ENCODE assay signal across 8 cellular contexts in the genomic region with DNA sequence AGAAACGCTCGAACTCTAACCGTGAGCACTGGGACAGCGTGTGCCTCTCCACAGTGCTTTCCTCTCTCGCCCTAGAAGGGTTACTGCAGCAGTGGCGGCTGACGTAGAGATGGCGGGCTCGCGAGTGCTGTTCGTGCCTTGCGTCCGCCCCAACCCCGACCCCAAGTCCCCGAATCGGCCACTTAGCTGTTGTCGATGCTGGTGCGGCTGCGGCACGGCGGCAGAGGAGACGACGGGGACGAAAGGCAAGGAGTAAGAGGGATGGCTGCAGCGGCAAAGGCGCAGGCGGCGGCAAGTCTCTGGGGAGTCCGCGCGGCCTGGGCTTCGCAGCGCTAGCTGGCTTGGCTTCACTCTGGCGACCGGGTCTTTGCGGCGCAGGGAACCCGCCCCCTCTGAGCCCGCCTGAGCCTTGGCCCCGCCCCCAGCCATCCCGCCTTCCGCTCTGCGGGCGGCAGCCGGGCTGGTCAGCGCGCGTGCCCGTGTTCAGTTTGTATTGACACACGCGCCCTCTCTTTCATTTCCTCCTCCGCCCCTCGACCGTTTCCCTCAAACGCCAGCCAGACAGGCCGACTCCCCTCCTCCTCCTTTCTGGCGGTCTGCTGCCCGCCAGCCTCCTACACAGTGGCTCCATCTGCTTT. TPM values are rescaled to one million over a fixed set of nuclear protein-coding genes. Genes with fewer than 3 reads are reported as not detected.
DNase-seq lines count a peak whose midpoint lies in the region; ATAC-seq, FAIRE-seq and TF ChIP-seq lines count a peak whose summit lies in the region.

A gene (minus strand): TSS at position 354 of the 638 bp plus-strand sequence. CDS start 513 bp downstream, outside the sequence.

- peak within 1 kb of the TSS; percentile 79 to 92 (median 88) for H3K4me3 Mint-ChIP-seq in T-cell

- POLR2A ChIA-PET in T-cell (lab: Charles Lee): no interaction called here

- peaks cover 21 to 27% (median 21%) of the 10 kb centered on the region in 3 donors for H3K4me1 Mint-ChIP-seq in T-cell

- peak within 1 kb of the TSS; percentile 55 to 74 for H3K27ac Mint-ChIP-seq in T-cell

- H3K9me3 ChIP-seq in prostate gland: no peaks in the 10 kb centered on the region

- H3K4me1 ChIP-seq in prostate gland (replicated peaks): no peaks in the 10 kb centered on the region

- peak; percentile 56 for DNase-seq in GM12891 (ENCODE audit: insufficient read length, low spot score)
- DNase-seq in NCI-H1417 (lab: John Stamatoyannopoulos, UW): peak; percentile 61 to 96 (median 91)
- peak; percentile 8 to 60 (median 36) for DNase-seq in T-cell
- peak; percentile 91 for DNase-seq in left ventricle myocardium superior
- DNase-seq in prostate gland (ENCODE audit: low spot score): peak; percentile 83
- peak; percentile 86 for DNase-seq in urothelium cell line (ENCODE audit: low spot score)

- H3K27me3 ChIP-seq in prostate gland (replicated peaks; ENCODE audit: insufficient read depth): no peaks in the 10 kb centered on the region

- TF ChIP-seq CTCF in prostate gland (IDR thresholded peaks at IDR 0.05): no peak

- H3K27me3 Mint-ChIP-seq in T-cell: peaks cover 0 to 7% of the 10 kb centered on the region in 2 donors

- ATAC-seq in HG02759 (IDR thresholded peaks at IDR 0.05; ENCODE audit: unreplicated experiment): peak; percentile 96
- peak; percentile 79 to 87 (median 84) for ATAC-seq in T-cell (replicated peaks in 1 of 4)
- ATAC-seq in left ventricle myocardium superior: peak; percentile 100

- peak within 1 kb of the TSS; percentile 66 for H3K27ac ChIP-seq in angular gyrus (ENCODE audit: low read depth, low read length)
- peak within 1 kb of the TSS; percentile 80 for H3K27ac ChIP-seq in prostate gland

- CTCF ChIA-PET in T-cell (lab: Charles Lee): no interaction called here

- FAIRE-seq in GM12891 (lab: Jason Lieb, UNC) (no peak), urothelium cell line (lab: Jason Lieb, UNC) (no peak)

- H3K36me3 ChIP-seq in prostate gland: no peaks in the 10 kb centered on the region

- no peaks in the 10 kb centered on the region for H3K9me3 Mint-ChIP-seq in T-cell

- peak; percentile 34; the same call in 1 of the 2 replicates for TF ChIP-seq POLR2A in GM12891 (IDR thresholded peaks at IDR 0.05; ENCODE audit: low read depth, low read length)
- TF ChIP-seq POLR2A in prostate gland (IDR thresholded peaks at IDR 0.05): peak; percentile 74

- H3K36me3 Mint-ChIP-seq in T-cell: no peaks in the 10 kb centered on the region

- WGBS in prostate gland: 0% methylated on average over 37 of the region's 58 CpGs

- H3K4me3 ChIP-seq in prostate gland: peak within 1 kb of the TSS; percentile 50 to 52

- intact Hi-C loops in left ventricle myocardium superior (cut with micrococcal nuclease): no loop called here
- intact Hi-C loops in prostate gland (cut with DNase I): loop anchor here (5.0 kb wide), 1 partner anchor 851 kb away; no protein-coding TSS in a partner anchor

TF ChIP-seq in GM12891, 5 proteins besides CTCF, POLR2A, EP300 and RAD21:
- TF ChIP-seq POLR2AphosphoS5 (IDR thresholded peaks at IDR 0.05; ENCODE audit: low read depth, low read length): 0 out of 2 replicates have a peak, but pooled peaks have one; percentile 48
- no peak for TF ChIP-seq PAX5 (IDR thresholded peaks at IDR 0.05; ENCODE audit: insufficient read depth, low read length, severe bottlenecking)
- TF ChIP-seq SPI1 (IDR thresholded peaks at IDR 0.05; ENCODE audit: low read depth, low read length): peak; percentile 41; the same call in 1 of the 2 replicates

RNA-seq across cellular contexts. Expression of the gene that starts here (rescaled TPM):
- polyA plus RNA-seq in GM12891 (2012; ENCODE audit: low read depth, missing spikeins): 0.81 TPM
- total RNA-seq in T-cell (1 to 10 TPM; 1.2 to 3.0 (median 2.5) TPM), left ventricle myocardium superior (0.87 TPM), prostate gland (1 to 10 TPM; 3.5 to 5.8 TPM)

Comparison
In these comparisons a context has a peak if more than half of its experiments do, and no peak if none do; other contexts are left out.
1. Peak in every context shown above with its lines: DNase-seq, ATAC-seq, H3K4me3 ChIP-seq and H3K27ac ChIP-seq.
2. Peak in DNase-seq and ATAC-seq in left ventricle myocardium superior; RNA of the gene not detected or under 1 TPM.
3. DNase-seq: peak in every context shown above with its lines; median percentile 91 in NCI-H1417; 91 in left ventricle myocardium superior; 86 in urothelium cell line; 83 in prostate gland; 56 in GM12891; 36 in T-cell.